9 cellular contexts compared by ENCODE assay signal in genomic region chr6:165662671-165663282, GRCh38. TPM values are rescaled to one million over a fixed set of nuclear protein-coding genes. Genes with fewer than 3 reads are reported as not detected.
A peak's percentile ranks its signal among the peaks of the same experiment; 100 is the strongest.
DNase-seq lines count a peak whose midpoint lies in the region; ATAC-seq lines count a peak whose summit lies in the region.
"Had no signal": no experiment of that assay in that cellular context is flagged by ENCODE, and none has a peak within 500 bp of the region (broad histone marks: within the 10 kb centered on the region; RNA-seq: fewer than 3 reads in every experiment).

PDE10A (minus strand) TSS chr6:165663241; CDS start chr6:165662811, 430 bp downstream.

- peak; percentile 59 for DNase-seq in NCI-H146 (lab: John Stamatoyannopoulos, UW)
- no peak for DNase-seq in NCI-H146 treated with DMSO at 0.1 percent for 48 hours (lab: John Stamatoyannopoulos, UW; ENCODE audit: unreplicated experiment)
- DNase-seq in adipocyte (ENCODE audit: low read depth), result peak; percentile 24
- DNase-seq in activated CD4-positive, alpha-beta T cell treated with anti-CD3 and anti-CD28 coated beads for 48 hours, result no peak

- no peaks in the 10 kb centered on the region for H3K36me3 ChIP-seq in adipocyte (ENCODE audit: control insufficient read depth, insufficient read depth, low read length, severe bottlenecking)
- H3K36me3 ChIP-seq in iPS-18a (ENCODE audit: control insufficient read depth, low read depth, low read length), result no peaks in the 10 kb centered on the region
- no peaks in the 10 kb centered on the region for H3K36me3 ChIP-seq in skeletal muscle tissue (ENCODE audit: control insufficient read depth in 3 of 3, insufficient read depth in 3 of 3, low read length in 3 of 3)

- H3K4me1 ChIP-seq in adipocyte (ENCODE audit: control insufficient read depth, insufficient read depth, low read length), result peaks cover 8% of the 10 kb centered on the region
- H3K4me1 ChIP-seq in iPS-18a (ENCODE audit: control insufficient read depth, low read depth, low read length), result peaks cover 29% of the 10 kb centered on the region
- peaks cover 13 to 28% (median 22%) of the 10 kb centered on the region in 3 donors for H3K4me1 ChIP-seq in skeletal muscle tissue (ENCODE audit: control insufficient read depth in 3 of 3, insufficient read depth in 3 of 3, low read length in 3 of 3)

- H3K27ac ChIP-seq in iPS-18a (ENCODE audit: low read length) (no peak within 1 kb of the TSS), skeletal muscle tissue (ENCODE audit: low read depth, low read length) (no peak within 1 kb of the TSS)
- H3K27ac ChIP-seq: SK-N-MC had no signal

- H3K9me3 ChIP-seq in adipocyte (ENCODE audit: control insufficient read depth, low read length), result no peaks in the 10 kb centered on the region
- no peaks in the 10 kb centered on the region for H3K9me3 ChIP-seq in iPS-18a (ENCODE audit: control insufficient read depth, low read depth, low read length)
- H3K9me3 ChIP-seq in skeletal muscle tissue (ENCODE audit: control insufficient read depth in 3 of 3, low read length in 3 of 3), result no peaks in the 10 kb centered on the region

- H3K9ac ChIP-seq in adipocyte (ENCODE audit: low read length) (no peak within 1 kb of the TSS), iPS-18a (ENCODE audit: low read length) (no peak within 1 kb of the TSS), skeletal muscle tissue (ENCODE audit: low read depth in 1 of 3, low read length in 3 of 3) (peak within 1 kb of the TSS in 2 of 3 donors; percentile 25 to 51)

- peaks cover 57% of the 10 kb centered on the region for H3K27me3 ChIP-seq in adipocyte (replicated peaks; ENCODE audit: control insufficient read depth, insufficient read depth, low read length)
- H3K27me3 ChIP-seq in iPS-18a (ENCODE audit: control insufficient read depth, insufficient read depth, low read length), result peaks cover 87% of the 10 kb centered on the region
- peaks cover 22 to 70% (median 59%) of the 10 kb centered on the region in 3 donors for H3K27me3 ChIP-seq in skeletal muscle tissue (ENCODE audit: control insufficient read depth in 3 of 3, insufficient read depth in 3 of 3, low read length in 3 of 3)

- peak within 1 kb of the TSS; percentile 71 for H3K4me3 ChIP-seq in adipocyte (ENCODE audit: low read length)
- H3K4me3 ChIP-seq in iPS-18a (ENCODE audit: low read length), result peak within 1 kb of the TSS; percentile 71
- H3K4me3 ChIP-seq in skeletal muscle tissue (ENCODE audit: low read length in 3 of 3), result peak within 1 kb of the TSS; percentile 62 to 80 (median 64)
- H3K4me3 ChIP-seq: SK-N-MC had no signal

- ATAC-seq in GM19397 (IDR thresholded peaks at IDR 0.05; ENCODE audit: unreplicated experiment) (no peak), GM21723 (IDR thresholded peaks at IDR 0.05; ENCODE audit: unreplicated experiment) (no peak)

RNA-seq across cellular contexts. Expression of gene PDE10A, which starts in this region (rescaled TPM):
- 11.0 TPM for total RNA-seq in skeletal muscle tissue

Comparison
In these comparisons a context has a peak if more than half of its experiments do, and no peak if none do; other contexts are left out.
1. DNase-seq: peak in NCI-H146 (single experiment) and adipocyte (single experiment); none in NCI-H146 treated with DMSO at 0.1 percent for 48 hours (single experiment) and activated CD4-positive, alpha-beta T cell treated with anti-CD3 and anti-CD28 coated beads for 48 hours (single experiment).
2. H3K9ac ChIP-seq: peak in skeletal muscle tissue (2 of 3); none in adipocyte (single experiment) and iPS-18a (single experiment).
3. Peak in every context shown above with its lines, with median percentiles within 50 percentile points of each other: H3K4me3 ChIP-seq.